In genomic region chr9:81613002-81613750, GRCh38 we compare ENCODE assay signal across 10 cellular contexts.
DNase-seq lines count a peak whose midpoint lies in the region; ATAC-seq and TF ChIP-seq lines count a peak whose summit lies in the region.
"Had no signal": no experiment of that assay in that cellular context is flagged by ENCODE, and none has a peak within 500 bp of the region (broad histone marks: within the 10 kb centered on the region; RNA-seq: fewer than 3 reads in every experiment).

No MANE protein-coding gene starts in this region.

- 15 to 16% methylated on average over 13 to 17 of the region's 21 CpGs for WGBS in gastroesophageal sphincter (ENCODE audit: low coverage in 1 of 2), 2 donors

- H3K4me3 Mint-ChIP-seq in osteocyte (ENCODE audit: unreplicated experiment), result peak overlapping the region; percentile 14

- TF ChIP-seq POLR2A in gastroesophageal sphincter (IDR thresholded peaks at IDR 0.05), result no peak

- H3K36me3 Mint-ChIP-seq in osteocyte (ENCODE audit: unreplicated experiment), result peaks cover 44% of the 10 kb centered on the region

- H3K9me3 ChIP-seq in gastroesophageal sphincter, result no peaks in the 10 kb centered on the region

- peaks cover 5 to 50% (median 24%) of the 10 kb centered on the region in 3 donors for H3K4me1 ChIP-seq in gastroesophageal sphincter

- peak; percentile 7 for TF ChIP-seq EP300 in gastroesophageal sphincter (IDR thresholded peaks at IDR 0.05)

- peak; percentile 92 for ATAC-seq in gastroesophageal sphincter
- no peak for ATAC-seq in GM19395 (IDR thresholded peaks at IDR 0.05; ENCODE audit: unreplicated experiment)

- no peaks in the 10 kb centered on the region for H3K9me3 Mint-ChIP-seq in osteocyte (ENCODE audit: unreplicated experiment)

- H3K27me3 ChIP-seq in gastroesophageal sphincter, result no peaks in the 10 kb centered on the region
- H3K27me3 ChIP-seq: BLaER1 treated with 17β-estradiol and CSF1 and Interleukin-3, amounts not matched to agents 10 nM and 100 nM had no signal

- peak overlapping the region; percentile 93 for H3K27ac Mint-ChIP-seq in osteocyte (ENCODE audit: unreplicated experiment)

- H3K27ac ChIP-seq in gastroesophageal sphincter, result peak overlapping the region; percentile 37 to 89 (median 82)
- H3K27ac ChIP-seq: BLaER1 treated with 17β-estradiol and CSF1 and Interleukin-3, amounts not matched to agents 10 nM and 100 nM had no signal

- no peak for TF ChIP-seq CTCF in AG09319 (IDR thresholded peaks at IDR 0.05; ENCODE audit: low read depth, low read length)
- no peak for TF ChIP-seq CTCF in gastroesophageal sphincter (IDR thresholded peaks at IDR 0.05)
- no peak for TF ChIP-seq CTCF in osteocyte (IDR thresholded peaks at IDR 0.05)

- peaks cover 67% of the 10 kb centered on the region for H3K4me1 Mint-ChIP-seq in osteocyte (ENCODE audit: unreplicated experiment)

- H3K4me3 ChIP-seq in gastroesophageal sphincter, result peak overlapping the region in 1 of 2 donors; percentile 19
- H3K4me3 ChIP-seq: BLaER1 treated with 17β-estradiol and CSF1 and Interleukin-3, amounts not matched to agents 10 nM and 100 nM had no signal

- peaks cover 0 to 78% of the 10 kb centered on the region in 2 donors for H3K36me3 ChIP-seq in gastroesophageal sphincter

- no peaks in the 10 kb centered on the region for H3K27me3 Mint-ChIP-seq in osteocyte (ENCODE audit: unreplicated experiment)

- peak; percentile 91 for DNase-seq in AG09319 (ENCODE audit: extremely low read depth, low read depth)
- DNase-seq in amniotic epithelial cell (ENCODE audit: low read depth), result peak; percentile 99
- DNase-seq in osteocyte (ENCODE audit: extremely low spot score, unreplicated experiment), result peak; percentile 86
- DNase-seq in HK-2 (ENCODE audit: unreplicated experiment), result no peak
- no peak for DNase-seq in NCI-H146 (lab: John Stamatoyannopoulos, UW)
- no peak for DNase-seq in SKM-1 treated with dmso at 0.1 percent for 144 hours (lab: John Stamatoyannopoulos, UW; ENCODE audit: unreplicated experiment)
- DNase-seq: activated naive CD4-positive, alpha-beta T cell had no signal

Comparison
In these comparisons a context has a peak if more than half of its experiments do, and no peak if none do; other contexts are left out.
1. DNase-seq: peak in AG09319 (single experiment), amniotic epithelial cell (single experiment) and osteocyte (single experiment); none in HK-2 (single experiment), NCI-H146 (single experiment) and SKM-1 treated with dmso at 0.1 percent for 144 hours (single experiment).